Comparison of ENCODE assay signal across 2 cellular contexts in genomic region chr3:167456157-167456799, GRCh38.
TF ChIP-seq lines count a peak whose summit lies in the region.

No MANE protein-coding gene starts in this region.

TF ChIP-seq in GM23338, 12 proteins besides CTCF, POLR2A, EP300 and RAD21 (continued from another document):
- TF ChIP-seq ZNF462 (CRISPR knock-in tag; IDR thresholded peaks at IDR 0.05) (no peak), REST (IDR thresholded peaks at IDR 0.05; ENCODE audit: unreplicated experiment) (no peak), EZH2phosphoT487 (IDR thresholded peaks at IDR 0.05; ENCODE audit: unreplicated experiment) (no peak), ZNF331 (CRISPR knock-in tag; IDR thresholded peaks at IDR 0.05; ENCODE audit: low read depth) (no peak), STAT1 (IDR thresholded peaks at IDR 0.05; ENCODE audit: unreplicated experiment) (no peak), ZNF114 (CRISPR knock-in tag; IDR thresholded peaks at IDR 0.05) (no peak)

TF ChIP-seq in WTC11, 78 proteins besides CTCF, POLR2A, EP300 and RAD21 (continued from another document):
- TF ChIP-seq ERG (CRISPR knock-in tag; IDR thresholded peaks at IDR 0.05) (no peak), CBFB (CRISPR knock-in tag; IDR thresholded peaks at IDR 0.05; ENCODE audit: low read depth) (no peak), NFATC4 (CRISPR knock-in tag; IDR thresholded peaks at IDR 0.05) (no peak), ZBTB43 (CRISPR knock-in tag; IDR thresholded peaks at IDR 0.05) (no peak)
TF ChIP-seq in WTC11: peak in this region for 0.
